25 cellular contexts compared by ENCODE assay signal in genomic region chr3:31772155-31772761, GRCh38.
DNase-seq lines count a peak whose midpoint lies in the region; ATAC-seq and TF ChIP-seq lines count a peak whose summit lies in the region.
"Had no signal": no experiment of that assay in that cellular context is flagged by ENCODE, and none has a peak within 500 bp of the region (broad histone marks: within the 10 kb centered on the region; RNA-seq: fewer than 3 reads in every experiment).

No MANE protein-coding gene starts in this region.

- peak overlapping the region; percentile 1 for H3K27ac ChIP-seq in OCI-LY1 (ENCODE audit: low read depth, low read length, poor library complexity, severe bottlenecking)
- H3K27ac ChIP-seq: RWPE1, tibial artery had no signal

- no peaks in the 10 kb centered on the region for H4K20me1 ChIP-seq in OCI-LY1 (ENCODE audit: insufficient read depth, low read length)

- H3K4me2 ChIP-seq in OCI-LY1 (ENCODE audit: low read length): no peak overlapping the region

- H3K4me1 ChIP-seq in OCI-LY1 (ENCODE audit: insufficient read depth, low read length, severe bottlenecking): peaks cover 34% of the 10 kb centered on the region

- no peak for TF ChIP-seq POLR2A in GM18505 (IDR thresholded peaks at IDR 0.05; ENCODE audit: borderline replicate concordance, extremely low read depth, insufficient read depth, insufficient read length)

- 0 out of 2 replicates have a peak, but pooled peaks cover 6% of the 10 kb centered on the region for H3K79me2 ChIP-seq in OCI-LY1 (ENCODE audit: insufficient read depth, low read length)

- H3K36me3 ChIP-seq in OCI-LY1 (ENCODE audit: insufficient read depth, low read length): peaks cover 10% of the 10 kb centered on the region; the same call in 1 of the 2 replicates
- H3K36me3 ChIP-seq: MG63, tibial artery had no signal

- no peak for DNase-seq in activated naive CD4-positive, alpha-beta T cell treated with anti-CD3 and anti-CD28 coated beads, Interleukin-2, amount 50 U/mL, for 72 hours (ENCODE audit: low spot score in 2 of 2)
- DNase-seq in activated naive CD4-positive, alpha-beta T cell (lab: John Stamatoyannopoulos, UW): no peak
- DNase-seq in activated T-helper 2 cell treated with anti-CD3 and anti-CD28 coated beads, Interferon-gamma antibody, Interleukin-2, Interleukin-4, amounts not matched to agents 10 μg/mL and 5 μg/mL and 100 μg/mL, durations not matched to agents 14 hours and 24 hours and 36 hours (ENCODE audit: low spot score): no peak
- DNase-seq in OCI-M2 (lab: John Stamatoyannopoulos, UW; ENCODE audit: unreplicated experiment): no peak
- DNase-seq: activated CD4-positive, alpha-beta T cell treated with anti-CD3 and anti-CD28 coated beads, Interleukin-2, amount 50 U/mL, for 4 hours; activated naive CD8-positive, alpha-beta T cell treated with anti-CD3 and anti-CD28 coated beads, Interleukin-2, amount 10 ng/mL, durations not matched to agents 7 days and 5 days; caudate nucleus; cortex of kidney; effector memory CD8-positive, alpha-beta T cell; islet precursor cell; KBM-7; MG63; naive thymus-derived CD8-positive, alpha-beta T cell; NCI-H1417 treated with DMSO at 0.1 percent for 48 hours; NCI-H2107; NCI-H748 treated with DMSO at 0.1 percent for 48 hours; stimulated activated naive CD4-positive, alpha-beta T cell treated with Interleukin-2 at 50 U/mL for 16 hours; T-cell; tibial artery had no signal

- H3K4me3 Mint-ChIP-seq in activated T-helper 2 cell treated with anti-CD3 and anti-CD28 coated beads, Interferon-gamma antibody, Interleukin-2, Interleukin-4, amounts not matched to agents 10 μg/mL and 5 μg/mL and 100 μg/mL, durations not matched to agents 14 hours and 24 hours and 36 hours (ENCODE audit: low read depth): no peak overlapping the region
- H3K4me3 Mint-ChIP-seq in stimulated activated memory B cell treated with anti-CD40 and anti-IgM and Interleukin-4, amounts not matched to agents 10 μg/mL and 1 μg/mL and 100 μg/mL, for 72 hours: no peak overlapping the region
- H3K4me3 Mint-ChIP-seq: activated naive CD8-positive, alpha-beta T cell treated with anti-CD3 and anti-CD28 coated beads, Interleukin-2, amount 10 ng/mL, durations not matched to agents 7 days and 5 days; CD14-positive monocyte; effector memory CD8-positive, alpha-beta T cell; naive thymus-derived CD8-positive, alpha-beta T cell; T-cell had no signal

- H3K4me3 ChIP-seq in OCI-LY1 (ENCODE audit: low read depth, low read length, poor library complexity, severe bottlenecking): no peak overlapping the region
- H3K4me3 ChIP-seq: MG63, tibial artery had no signal

- TF ChIP-seq CTCF in OCI-LY1 (IDR thresholded peaks at IDR 0.05; ENCODE audit: low read length): no peak

- H3K9me2 ChIP-seq in OCI-LY1 (ENCODE audit: low read depth, low read length): no peaks in the 10 kb centered on the region

- H3F3A ChIP-seq in OCI-LY1 (ENCODE audit: insufficient read depth, low read length): no peaks in the 10 kb centered on the region

- intact Hi-C loops in activated T-helper 2 cell treated with anti-CD3 and anti-CD28 coated beads, Interferon-gamma antibody, Interleukin-2, Interleukin-4, amounts not matched to agents 10 μg/mL and 5 μg/mL and 100 μg/mL, durations not matched to agents 14 hours and 24 hours and 36 hours (cut with micrococcal nuclease): loop anchor here (1.0 to 5.0 kb wide), 5 partner anchors 17 to 1005 kb away; partner anchors contain the start of gene STT3B

- H3K36me3 Mint-ChIP-seq in activated naive CD4-positive, alpha-beta T cell treated with anti-CD3 and anti-CD28 coated beads, Interleukin-2, amount 50 U/mL, for 72 hours: peaks cover 1 to 17% of the 10 kb centered on the region in 2 donors
- peaks cover 7% of the 10 kb centered on the region for H3K36me3 Mint-ChIP-seq in activated T-helper 2 cell treated with anti-CD3 and anti-CD28 coated beads, Interferon-gamma antibody, Interleukin-2, Interleukin-4, amounts not matched to agents 10 μg/mL and 5 μg/mL and 100 μg/mL, durations not matched to agents 14 hours and 24 hours and 36 hours (ENCODE audit: low read depth)
- H3K36me3 Mint-ChIP-seq in stimulated activated memory B cell treated with anti-CD40 and anti-IgM and Interleukin-4, amounts not matched to agents 10 μg/mL and 1 μg/mL and 100 μg/mL, for 72 hours: peaks cover 29% of the 10 kb centered on the region
- H3K36me3 Mint-ChIP-seq: activated naive CD8-positive, alpha-beta T cell treated with anti-CD3 and anti-CD28 coated beads, Interleukin-2, amount 10 ng/mL, durations not matched to agents 7 days and 5 days; CD14-positive monocyte; naive thymus-derived CD8-positive, alpha-beta T cell; T-cell had no signal

- no peaks in the 10 kb centered on the region for H3K27me3 Mint-ChIP-seq in activated T-helper 2 cell treated with anti-CD3 and anti-CD28 coated beads, Interferon-gamma antibody, Interleukin-2, Interleukin-4, amounts not matched to agents 10 μg/mL and 5 μg/mL and 100 μg/mL, durations not matched to agents 14 hours and 24 hours and 36 hours (ENCODE audit: low read depth)
- H3K27me3 Mint-ChIP-seq in stimulated activated memory B cell treated with anti-CD40 and anti-IgM and Interleukin-4, amounts not matched to agents 10 μg/mL and 1 μg/mL and 100 μg/mL, for 72 hours: no peaks in the 10 kb centered on the region
- H3K27me3 Mint-ChIP-seq: activated naive CD8-positive, alpha-beta T cell treated with anti-CD3 and anti-CD28 coated beads, Interleukin-2, amount 10 ng/mL, durations not matched to agents 7 days and 5 days had no signal

- no peaks in the 10 kb centered on the region for H3K9me3 ChIP-seq in OCI-LY1 (ENCODE audit: low read length)
- H3K9me3 ChIP-seq: MG63, tibial artery had no signal

- ATAC-seq in activated naive CD4-positive, alpha-beta T cell treated with anti-CD3 and anti-CD28 coated beads, Interleukin-2, amount 50 U/mL, for 72 hours: peak; percentile 54 to 84
- peak; percentile 78 for ATAC-seq in stimulated activated memory B cell treated with anti-CD40 and anti-IgM and Interleukin-4, amounts not matched to agents 10 μg/mL and 1 μg/mL and 100 μg/mL, for 72 hours
- ATAC-seq in GM18861 (IDR thresholded peaks at IDR 0.05; ENCODE audit: unreplicated experiment): no peak
- no peak for ATAC-seq in GM18505 (IDR thresholded peaks at IDR 0.05; ENCODE audit: unreplicated experiment)
- ATAC-seq: effector memory CD8-positive, alpha-beta T cell; naive thymus-derived CD8-positive, alpha-beta T cell; T-cell had no signal

- no peaks in the 10 kb centered on the region for H3K9me3 Mint-ChIP-seq in activated naive CD4-positive, alpha-beta T cell treated with anti-CD3 and anti-CD28 coated beads, Interleukin-2, amount 50 U/mL, for 72 hours
- no peaks in the 10 kb centered on the region for H3K9me3 Mint-ChIP-seq in activated T-helper 2 cell treated with anti-CD3 and anti-CD28 coated beads, Interferon-gamma antibody, Interleukin-2, Interleukin-4, amounts not matched to agents 10 μg/mL and 5 μg/mL and 100 μg/mL, durations not matched to agents 14 hours and 24 hours and 36 hours
- no peaks in the 10 kb centered on the region for H3K9me3 Mint-ChIP-seq in stimulated activated memory B cell treated with anti-CD40 and anti-IgM and Interleukin-4, amounts not matched to agents 10 μg/mL and 1 μg/mL and 100 μg/mL, for 72 hours
- H3K9me3 Mint-ChIP-seq: effector memory CD8-positive, alpha-beta T cell; T-cell had no signal

- no peak overlapping the region for H3K9ac ChIP-seq in OCI-LY1 (ENCODE audit: low read length)

- H2AFZ ChIP-seq in OCI-LY1 (ENCODE audit: low read length): no peak overlapping the region

- H3K4me1 Mint-ChIP-seq in activated T-helper 2 cell treated with anti-CD3 and anti-CD28 coated beads, Interferon-gamma antibody, Interleukin-2, Interleukin-4, amounts not matched to agents 10 μg/mL and 5 μg/mL and 100 μg/mL, durations not matched to agents 14 hours and 24 hours and 36 hours (ENCODE audit: low read depth): peaks cover 54% of the 10 kb centered on the region
- peaks cover 59% of the 10 kb centered on the region for H3K4me1 Mint-ChIP-seq in stimulated activated memory B cell treated with anti-CD40 and anti-IgM and Interleukin-4, amounts not matched to agents 10 μg/mL and 1 μg/mL and 100 μg/mL, for 72 hours

- H3K27ac Mint-ChIP-seq in activated naive CD4-positive, alpha-beta T cell treated with anti-CD3 and anti-CD28 coated beads, Interleukin-2, amount 50 U/mL, for 72 hours: peak overlapping the region in 1 of 2 donors; percentile 95
- H3K27ac Mint-ChIP-seq in activated T-helper 2 cell treated with anti-CD3 and anti-CD28 coated beads, Interferon-gamma antibody, Interleukin-2, Interleukin-4, amounts not matched to agents 10 μg/mL and 5 μg/mL and 100 μg/mL, durations not matched to agents 14 hours and 24 hours and 36 hours: peak overlapping the region; percentile 85
- peak overlapping the region; percentile 48 for H3K27ac Mint-ChIP-seq in stimulated activated memory B cell treated with anti-CD40 and anti-IgM and Interleukin-4, amounts not matched to agents 10 μg/mL and 1 μg/mL and 100 μg/mL, for 72 hours
- H3K27ac Mint-ChIP-seq: activated naive CD8-positive, alpha-beta T cell treated with anti-CD3 and anti-CD28 coated beads, Interleukin-2, amount 10 ng/mL, durations not matched to agents 7 days and 5 days; CD14-positive monocyte; effector memory CD8-positive, alpha-beta T cell; naive thymus-derived CD8-positive, alpha-beta T cell; T-cell had no signal

- H3K27me3 ChIP-seq in OCI-LY1 (ENCODE audit: insufficient read depth, low read length): no peaks in the 10 kb centered on the region
- H3K27me3 ChIP-seq: MG63, tibial artery had no signal

Comparison
In these comparisons a context has a peak if more than half of its experiments do, and no peak if none do; other contexts are left out.
1. ATAC-seq: peak in activated naive CD4-positive, alpha-beta T cell treated with anti-CD3 and anti-CD28 coated beads, Interleukin-2, amount 50 U/mL, for 72 hours (2 of 2) and stimulated activated memory B cell treated with anti-CD40 and anti-IgM and Interleukin-4, amounts not matched to agents 10 μg/mL and 1 μg/mL and 100 μg/mL, for 72 hours (single experiment); none in GM18861 (single experiment) and GM18505 (single experiment).